Comparison of ENCODE assay signal across 1 cellular context in the genomic region with DNA sequence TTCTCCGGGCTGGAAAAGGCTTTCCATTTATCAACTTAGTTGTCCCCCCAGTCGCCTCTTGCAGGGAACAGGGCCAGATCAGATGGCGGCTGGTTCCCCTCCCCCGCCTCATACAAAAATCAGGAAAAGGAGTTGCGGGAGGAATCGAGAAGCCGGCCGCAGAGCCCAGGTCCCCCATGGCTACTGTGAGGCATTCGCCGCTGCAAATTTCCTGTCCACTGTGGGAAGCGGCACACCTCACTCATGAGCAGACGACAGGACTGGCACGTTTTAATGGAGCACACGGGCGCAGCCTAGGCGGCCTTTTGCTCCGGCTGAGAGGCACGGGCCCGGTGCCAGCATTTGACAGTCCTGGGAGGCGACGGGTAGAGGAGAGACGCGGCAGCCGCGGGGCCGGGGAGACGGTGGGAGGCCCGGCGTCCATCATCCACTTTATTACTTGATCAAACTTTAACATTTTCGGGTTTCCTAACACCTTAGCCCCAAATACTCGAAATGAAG.
A peak's percentile ranks its signal among the peaks of the same experiment; 100 is the strongest.
TF ChIP-seq lines count a peak whose summit lies in the region.

No MANE protein-coding gene starts in this region.

TF ChIP-seq in HepG2, 621 proteins besides CTCF, POLR2A, EP300 and RAD21 (continued from another document and continues in another):
- TF ChIP-seq, protein P1, sequence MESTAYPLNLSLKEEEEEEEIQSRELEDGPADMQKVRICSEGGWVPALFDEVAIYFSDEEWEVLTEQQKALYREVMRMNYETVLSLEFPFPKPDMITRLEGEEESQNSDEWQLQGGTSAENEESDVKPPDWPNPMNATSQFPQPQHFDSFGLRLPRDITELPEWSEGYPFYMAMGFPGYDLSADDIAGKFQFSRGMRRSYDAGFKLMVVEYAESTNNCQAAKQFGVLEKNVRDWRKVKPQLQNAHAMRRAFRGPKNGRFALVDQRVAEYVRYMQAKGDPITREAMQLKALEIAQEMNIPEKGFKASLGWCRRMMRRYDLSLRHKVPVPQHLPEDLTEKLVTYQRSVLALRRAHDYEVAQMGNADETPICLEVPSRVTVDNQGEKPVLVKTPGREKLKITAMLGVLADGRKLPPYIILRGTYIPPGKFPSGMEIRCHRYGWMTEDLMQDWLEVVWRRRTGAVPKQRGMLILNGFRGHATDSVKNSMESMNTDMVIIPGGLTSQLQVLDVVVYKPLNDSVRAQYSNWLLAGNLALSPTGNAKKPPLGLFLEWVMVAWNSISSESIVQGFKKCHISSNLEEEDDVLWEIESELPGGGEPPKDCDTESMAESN (CRISPR knock-in tag; conservative IDR thresholded peaks at IDR 0.05) = 0 out of 2 replicates have a peak, but pooled peaks have one; percentile 12
- peak; percentile 54; the same call in 1 of the 2 replicates for TF ChIP-seq ZNF687 (CRISPR knock-in tag; IDR thresholded peaks at IDR 0.05)
- TF ChIP-seq ZMYM4 (CRISPR knock-in tag; IDR thresholded peaks at IDR 0.05) = peak; percentile 14; the same call in 1 of the 2 replicates
- peak; percentile 2 for TF ChIP-seq AGO2 (optimal IDR thresholded peaks at IDR 0.05; ENCODE audit: low read depth, low read length)
- TF ChIP-seq PAXIP1 (CRISPR knock-in tag; conservative IDR thresholded peaks at IDR 0.05) = 0 out of 2 replicates have a peak, but pooled peaks have one; percentile 18
- TF ChIP-seq ZNF781 (CRISPR knock-in tag; IDR thresholded peaks at IDR 0.05; ENCODE audit: borderline replicate concordance, not compliant biosample characterization) = peak; percentile 27
- peak; percentile 43; the same call in 1 of the 2 replicates for TF ChIP-seq UBTF (CRISPR knock-in tag; IDR thresholded peaks at IDR 0.05)
- TF ChIP-seq, protein P2, sequence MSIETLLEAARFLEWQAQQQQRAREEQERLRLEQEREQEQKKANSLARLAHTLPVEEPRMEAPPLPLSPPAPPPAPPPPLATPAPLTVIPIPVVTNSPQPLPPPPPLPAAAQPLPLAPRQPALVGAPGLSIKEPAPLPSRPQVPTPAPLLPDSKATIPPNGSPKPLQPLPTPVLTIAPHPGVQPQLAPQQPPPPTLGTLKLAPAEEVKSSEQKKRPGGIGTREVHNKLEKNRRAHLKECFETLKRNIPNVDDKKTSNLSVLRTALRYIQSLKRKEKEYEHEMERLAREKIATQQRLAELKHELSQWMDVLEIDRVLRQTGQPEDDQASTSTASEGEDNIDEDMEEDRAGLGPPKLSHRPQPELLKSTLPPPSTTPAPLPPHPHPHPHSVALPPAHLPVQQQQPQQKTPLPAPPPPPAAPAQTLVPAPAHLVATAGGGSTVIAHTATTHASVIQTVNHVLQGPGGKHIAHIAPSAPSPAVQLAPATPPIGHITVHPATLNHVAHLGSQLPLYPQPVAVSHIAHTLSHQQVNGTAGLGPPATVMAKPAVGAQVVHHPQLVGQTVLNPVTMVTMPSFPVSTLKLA (IDR thresholded peaks at IDR 0.05) = no peak
- no peak for TF ChIP-seq TAF15 (IDR thresholded peaks at IDR 0.05; ENCODE audit: low read depth, low read length, poor library complexity, severe bottlenecking)
- TF ChIP-seq, protein P3, sequence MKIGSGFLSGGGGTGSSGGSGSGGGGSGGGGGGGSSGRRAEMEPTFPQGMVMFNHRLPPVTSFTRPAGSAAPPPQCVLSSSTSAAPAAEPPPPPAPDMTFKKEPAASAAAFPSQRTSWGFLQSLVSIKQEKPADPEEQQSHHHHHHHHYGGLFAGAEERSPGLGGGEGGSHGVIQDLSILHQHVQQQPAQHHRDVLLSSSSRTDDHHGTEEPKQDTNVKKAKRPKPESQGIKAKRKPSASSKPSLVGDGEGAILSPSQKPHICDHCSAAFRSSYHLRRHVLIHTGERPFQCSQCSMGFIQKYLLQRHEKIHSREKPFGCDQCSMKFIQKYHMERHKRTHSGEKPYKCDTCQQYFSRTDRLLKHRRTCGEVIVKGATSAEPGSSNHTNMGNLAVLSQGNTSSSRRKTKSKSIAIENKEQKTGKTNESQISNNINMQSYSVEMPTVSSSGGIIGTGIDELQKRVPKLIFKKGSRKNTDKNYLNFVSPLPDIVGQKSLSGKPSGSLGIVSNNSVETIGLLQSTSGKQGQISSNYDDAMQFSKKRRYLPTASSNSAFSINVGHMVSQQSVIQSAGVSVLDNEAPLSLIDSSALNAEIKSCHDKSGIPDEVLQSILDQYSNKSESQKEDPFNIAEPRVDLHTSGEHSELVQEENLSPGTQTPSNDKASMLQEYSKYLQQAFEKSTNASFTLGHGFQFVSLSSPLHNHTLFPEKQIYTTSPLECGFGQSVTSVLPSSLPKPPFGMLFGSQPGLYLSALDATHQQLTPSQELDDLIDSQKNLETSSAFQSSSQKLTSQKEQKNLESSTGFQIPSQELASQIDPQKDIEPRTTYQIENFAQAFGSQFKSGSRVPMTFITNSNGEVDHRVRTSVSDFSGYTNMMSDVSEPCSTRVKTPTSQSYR (CRISPR knock-in tag; IDR thresholded peaks at IDR 0.05; ENCODE audit: borderline replicate concordance) = peak; percentile 12; the same call in 1 of the 2 replicates
- TF ChIP-seq ZNF30 (CRISPR knock-in tag; IDR thresholded peaks at IDR 0.05) = 0 out of 2 replicates have a peak, but pooled peaks have one; percentile 4
- peak; percentile 67; the same call in 1 of the 2 replicates for TF ChIP-seq BHLHE40 (IDR thresholded peaks at IDR 0.05; ENCODE audit: low read length)
- 0 out of 2 replicates have a peak, but pooled peaks have one; percentile 9 for TF ChIP-seq MAX (IDR thresholded peaks at IDR 0.05)
- TF ChIP-seq, protein P4, sequence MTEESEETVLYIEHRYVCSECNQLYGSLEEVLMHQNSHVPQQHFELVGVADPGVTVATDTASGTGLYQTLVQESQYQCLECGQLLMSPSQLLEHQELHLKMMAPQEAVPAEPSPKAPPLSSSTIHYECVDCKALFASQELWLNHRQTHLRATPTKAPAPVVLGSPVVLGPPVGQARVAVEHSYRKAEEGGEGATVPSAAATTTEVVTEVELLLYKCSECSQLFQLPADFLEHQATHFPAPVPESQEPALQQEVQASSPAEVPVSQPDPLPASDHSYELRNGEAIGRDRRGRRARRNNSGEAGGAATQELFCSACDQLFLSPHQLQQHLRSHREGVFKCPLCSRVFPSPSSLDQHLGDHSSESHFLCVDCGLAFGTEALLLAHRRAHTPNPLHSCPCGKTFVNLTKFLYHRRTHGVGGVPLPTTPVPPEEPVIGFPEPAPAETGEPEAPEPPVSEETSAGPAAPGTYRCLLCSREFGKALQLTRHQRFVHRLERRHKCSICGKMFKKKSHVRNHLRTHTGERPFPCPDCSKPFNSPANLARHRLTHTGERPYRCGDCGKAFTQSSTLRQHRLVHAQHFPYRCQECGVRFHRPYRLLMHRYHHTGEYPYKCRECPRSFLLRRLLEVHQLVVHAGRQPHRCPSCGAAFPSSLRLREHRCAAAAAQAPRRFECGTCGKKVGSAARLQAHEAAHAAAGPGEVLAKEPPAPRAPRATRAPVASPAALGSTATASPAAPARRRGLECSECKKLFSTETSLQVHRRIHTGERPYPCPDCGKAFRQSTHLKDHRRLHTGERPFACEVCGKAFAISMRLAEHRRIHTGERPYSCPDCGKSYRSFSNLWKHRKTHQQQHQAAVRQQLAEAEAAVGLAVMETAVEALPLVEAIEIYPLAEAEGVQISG (CRISPR knock-in tag; IDR thresholded peaks at IDR 0.05) = no peak; the same call in 1 of the 2 replicates
- peak; percentile 25 for TF ChIP-seq YY1 (IDR thresholded peaks at IDR 0.05; ENCODE audit: insufficient read depth, insufficient replicate concordance, low read depth, low read length)
- TF ChIP-seq ERF (CRISPR knock-in tag; IDR thresholded peaks at IDR 0.05) = 0 out of 2 replicates have a peak, but pooled peaks have one; percentile 56
- TF ChIP-seq KDM2A (CRISPR knock-in tag; IDR thresholded peaks at IDR 0.05; ENCODE audit: borderline replicate concordance, low read depth) = peak; percentile 61
- 0 out of 2 replicates have a peak, but pooled peaks have one; percentile 42 for TF ChIP-seq ZFX (CRISPR knock-in tag; IDR thresholded peaks at IDR 0.05; ENCODE audit: low read depth)
- TF ChIP-seq ELF3 (CRISPR knock-in tag; IDR thresholded peaks at IDR 0.05) = 0 out of 2 replicates have a peak, but pooled peaks have one; percentile 23
- 0 out of 2 replicates have a peak, but pooled peaks have one; percentile 0 for TF ChIP-seq GLI4 (CRISPR knock-in tag; IDR thresholded peaks at IDR 0.05; ENCODE audit: borderline replicate concordance)
- TF ChIP-seq ZNF335 (CRISPR knock-in tag; IDR thresholded peaks at IDR 0.05) = 0 out of 2 replicates have a peak, but pooled peaks have one; percentile 25
- TF ChIP-seq IKZF5 (CRISPR knock-in tag; IDR thresholded peaks at IDR 0.05) = 0 out of 2 replicates have a peak, but pooled peaks have one; percentile 28
- no peak for TF ChIP-seq MBD4 (IDR thresholded peaks at IDR 0.05; ENCODE audit: borderline replicate concordance, low read length)
- TF ChIP-seq ATF3 (CRISPR knock-in tag; IDR thresholded peaks at IDR 0.05) = no peak
- 0 out of 2 replicates have a peak, but pooled peaks have one; percentile 24 for TF ChIP-seq TCF7 (IDR thresholded peaks at IDR 0.05; ENCODE audit: low read depth)
- no peak for TF ChIP-seq PHF21A (CRISPR knock-in tag; IDR thresholded peaks at IDR 0.05)
